ENCODE assay signal across 9 cellular contexts in the genomic region with DNA sequence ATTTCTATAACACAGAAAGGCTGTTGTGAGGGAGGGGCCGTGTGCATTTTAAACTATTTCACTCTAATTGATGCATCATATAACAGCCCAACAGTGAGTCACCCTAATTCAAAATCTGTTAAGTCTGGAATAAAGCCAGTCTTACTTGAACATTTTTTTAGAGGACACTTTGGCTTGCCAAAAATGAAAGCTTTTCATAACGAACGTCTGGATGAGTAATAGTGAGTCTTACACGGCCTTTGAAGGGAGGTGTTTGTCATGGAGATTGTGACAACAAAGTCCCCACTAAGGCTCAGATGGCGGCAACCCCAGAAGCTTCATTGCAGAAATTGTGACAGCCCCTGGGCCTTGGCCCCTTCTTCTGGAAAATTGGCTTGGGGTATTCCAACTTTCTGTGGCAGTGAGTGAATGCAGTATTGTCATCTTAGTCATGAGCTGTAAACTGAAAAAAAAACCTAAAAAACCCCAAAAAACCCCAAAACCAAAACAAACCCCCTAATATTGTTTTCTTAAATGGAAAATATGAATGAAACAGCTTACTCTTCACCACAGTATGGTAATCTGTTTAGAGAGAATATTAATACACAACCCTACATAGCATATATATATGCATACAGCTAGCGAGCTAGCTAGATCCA.
DNase-seq lines count a peak whose midpoint lies in the region; ATAC-seq and TF ChIP-seq lines count a peak whose summit lies in the region.
"Had no signal": no experiment of that assay in that cellular context is flagged by ENCODE, and none has a peak within 500 bp of the region (broad histone marks: within the 10 kb centered on the region; RNA-seq: fewer than 3 reads in every experiment).

No MANE protein-coding gene starts in this region.

- H3K27me3 Mint-ChIP-seq in activated naive CD8-positive, alpha-beta T cell treated with anti-CD3 and anti-CD28 coated beads for 36 hours: no peaks in the 10 kb centered on the region
- H3K27me3 Mint-ChIP-seq in endothelial cell (ENCODE audit: unreplicated experiment): no peaks in the 10 kb centered on the region

- POLR2A ChIA-PET in A673 (lab: Charles Lee; ENCODE audit: low non-redundant PET): no interaction called here

- no TSS peak for BruUV-seq in A673 (replicated peaks; lab: Mats Ljungman, UMichigan)

- H3K36me3 Mint-ChIP-seq in activated naive CD8-positive, alpha-beta T cell treated with anti-CD3 and anti-CD28 coated beads for 36 hours: no peaks in the 10 kb centered on the region
- no peaks in the 10 kb centered on the region for H3K36me3 Mint-ChIP-seq in endothelial cell (ENCODE audit: low read depth, unreplicated experiment)

- H3K9me3 Mint-ChIP-seq in activated naive CD8-positive, alpha-beta T cell treated with anti-CD3 and anti-CD28 coated beads for 36 hours: peaks cover 1% of the 10 kb centered on the region
- H3K9me3 Mint-ChIP-seq in endothelial cell (ENCODE audit: unreplicated experiment): no peaks in the 10 kb centered on the region

- ATAC-seq in GM19035 (IDR thresholded peaks at IDR 0.05; ENCODE audit: unreplicated experiment) (peak; percentile 85), HG03139 (IDR thresholded peaks at IDR 0.05; ENCODE audit: unreplicated experiment) (peak; percentile 74)

- H3K27me3 ChIP-seq in A673 (replicated peaks; ENCODE audit: insufficient read depth, low read depth, low read length, poor library complexity): no peaks in the 10 kb centered on the region

- no peak for TF ChIP-seq CTCF in A673 (conservative IDR thresholded peaks at IDR 0.05; ENCODE audit: low read depth, low read length)
- no peak for TF ChIP-seq CTCF in endothelial cell (IDR thresholded peaks at IDR 0.05; ENCODE audit: unreplicated experiment)

- DNase-seq in A673 (ENCODE audit: low spot score) (peak; percentile 92), SK-N-MC (ENCODE audit: low read depth, low spot score) (no peak), hippocampal formation (lab: John Stamatoyannopoulos, UW) (peak; percentile 5 to 47), endothelial cell (ENCODE audit: low spot score) (no peak)
- DNase-seq in activated naive CD8-positive, alpha-beta T cell treated with anti-CD3 and anti-CD28 coated beads for 36 hours: peak; percentile 87
- peak; percentile 92 for DNase-seq in stimulated activated CD4-positive, alpha-beta T cell treated with anti-CD3 and anti-CD28 coated beads, Interleukin-1b, Interleukin-23, amount 100 ng/mL, for 48 hours

- H3K9ac ChIP-seq in SK-N-MC (ENCODE audit: insufficient read length): no peak overlapping the region
- H3K9ac ChIP-seq: parathyroid adenoma had no signal

- H3K36me3 ChIP-seq in A673 (ENCODE audit: insufficient read depth, low read length, poor library complexity, severe bottlenecking): no peaks in the 10 kb centered on the region
- no peaks in the 10 kb centered on the region for H3K36me3 ChIP-seq in SK-N-MC (ENCODE audit: insufficient read depth, low read length)

- CTCF ChIA-PET in A673 (lab: Charles Lee): interaction anchor here (0.5 to 1.7 kb wide), 6 partner anchors 144 to 495 kb away, joined by 3 to 8 read pairs (median 4); no protein-coding TSS in a partner anchor

- peak overlapping the region; percentile 29 for H3K4me3 Mint-ChIP-seq in activated naive CD8-positive, alpha-beta T cell treated with anti-CD3 and anti-CD28 coated beads for 36 hours
- H3K4me3 Mint-ChIP-seq in endothelial cell (ENCODE audit: unreplicated experiment): no peak overlapping the region

- H3K4me3 ChIP-seq in A673 (ENCODE audit: low read depth, low read length, poor library complexity, severe bottlenecking) (peak overlapping the region; percentile 22), SK-N-MC (peak overlapping the region; percentile 55)

- intact Hi-C loops in A673 (cut with micrococcal nuclease; ENCODE audit: unreplicated experiment): loop anchor here (2.0 to 10.0 kb wide), 2 partner anchors 496 to 1016 kb away; no protein-coding TSS in a partner anchor

- H3K27ac ChIP-seq in A673 (ENCODE audit: low read depth, low read length, poor library complexity, severe bottlenecking) (peak overlapping the region; percentile 39), SK-N-MC (peak overlapping the region; percentile 59; the same call in 1 of the 2 replicates)
- H3K27ac ChIP-seq: parathyroid adenoma had no signal

- peak overlapping the region; percentile 81 for H3K27ac Mint-ChIP-seq in activated naive CD8-positive, alpha-beta T cell treated with anti-CD3 and anti-CD28 coated beads for 36 hours
- H3K27ac Mint-ChIP-seq in endothelial cell (ENCODE audit: unreplicated experiment): no peak overlapping the region

- H3K4me1 Mint-ChIP-seq in activated naive CD8-positive, alpha-beta T cell treated with anti-CD3 and anti-CD28 coated beads for 36 hours: peaks cover 37% of the 10 kb centered on the region
- peaks cover 13% of the 10 kb centered on the region for H3K4me1 Mint-ChIP-seq in endothelial cell (ENCODE audit: unreplicated experiment)

- H3K4me1 ChIP-seq in A673 (ENCODE audit: insufficient read depth, low read length, poor library complexity, severe bottlenecking): peaks cover 25% of the 10 kb centered on the region
- H3K4me1 ChIP-seq: parathyroid adenoma had no signal

- H3K9me3 ChIP-seq in A673 (ENCODE audit: low read depth, low read length, poor library complexity, severe bottlenecking): no peaks in the 10 kb centered on the region
- H3K9me3 ChIP-seq in SK-N-MC (ENCODE audit: low read depth, low read length): no peaks in the 10 kb centered on the region

Comparison
In these comparisons a context has a peak if more than half of its experiments do, and no peak if none do; other contexts are left out.
1. DNase-seq: peak in A673 (single experiment), activated naive CD8-positive, alpha-beta T cell treated with anti-CD3 and anti-CD28 coated beads for 36 hours (single experiment), hippocampal formation (2 of 2) and stimulated activated CD4-positive, alpha-beta T cell treated with anti-CD3 and anti-CD28 coated beads, Interleukin-1b, Interleukin-23, amount 100 ng/mL, for 48 hours (single experiment); none in SK-N-MC (single experiment) and endothelial cell (single experiment).